ENCODE assay signal across 8 cellular contexts in genomic region chr6:84685983-84686584, GRCh38.
A peak's percentile ranks its signal among the peaks of the same experiment; 100 is the strongest.
DNase-seq lines count a peak whose midpoint lies in the region; ATAC-seq and TF ChIP-seq lines count a peak whose summit lies in the region.

No MANE protein-coding gene starts in this region.

- TF ChIP-seq CTCF in GM06990 (IDR thresholded peaks at IDR 0.05; ENCODE audit: insufficient read depth, low read length, poor library complexity, severe bottlenecking), result peak; percentile 75
- TF ChIP-seq CTCF in RWPE2 (IDR thresholded peaks at IDR 0.05; ENCODE audit: poor library complexity, severe bottlenecking), result peak; percentile 51

- no peak overlapping the region for H3K4me3 Mint-ChIP-seq in activated naive CD8-positive, alpha-beta T cell treated with anti-CD3 and anti-CD28 coated beads, Interleukin-2, amount 50 U/mL, for 24 hours

- H3K36me3 Mint-ChIP-seq in activated naive CD8-positive, alpha-beta T cell treated with anti-CD3 and anti-CD28 coated beads, Interleukin-2, amount 50 U/mL, for 24 hours (ENCODE audit: low read depth), result no peaks in the 10 kb centered on the region

- H3K4me1 Mint-ChIP-seq in activated naive CD8-positive, alpha-beta T cell treated with anti-CD3 and anti-CD28 coated beads, Interleukin-2, amount 50 U/mL, for 24 hours, result no peaks in the 10 kb centered on the region

- intact Hi-C loops in sciatic nerve (cut with DNase I), result no loop called here

- H3K27me3 Mint-ChIP-seq in activated naive CD8-positive, alpha-beta T cell treated with anti-CD3 and anti-CD28 coated beads, Interleukin-2, amount 50 U/mL, for 24 hours, result no peaks in the 10 kb centered on the region

- ATAC-seq in HG02885 (IDR thresholded peaks at IDR 0.05; ENCODE audit: poor library complexity, unreplicated experiment) (peak; percentile 77), RWPE2 (ENCODE audit: low read depth) (no peak), sciatic nerve (no peak)
- ATAC-seq in activated naive CD8-positive, alpha-beta T cell treated with anti-CD3 and anti-CD28 coated beads, Interleukin-2, amount 50 U/mL, for 24 hours, result no peak

- H3K9me3 ChIP-seq in RWPE2 (ENCODE audit: severe bottlenecking), result no peaks in the 10 kb centered on the region

- H3K4me1 ChIP-seq in RWPE2 (ENCODE audit: insufficient read depth, poor library complexity, severe bottlenecking), result no peaks in the 10 kb centered on the region

- peaks cover 5% of the 10 kb centered on the region for H3K9me3 Mint-ChIP-seq in activated naive CD8-positive, alpha-beta T cell treated with anti-CD3 and anti-CD28 coated beads, Interleukin-2, amount 50 U/mL, for 24 hours

- H3K27me3 ChIP-seq in GM06990 (replicated peaks; ENCODE audit: control insufficient read depth, insufficient read depth, low read length), result no peaks in the 10 kb centered on the region
- no peaks in the 10 kb centered on the region for H3K27me3 ChIP-seq in RWPE2 (ENCODE audit: insufficient read depth, poor library complexity, severe bottlenecking)

- H3K36me3 ChIP-seq in GM06990 (ENCODE audit: control insufficient read depth, insufficient read depth, low read length) (no peaks in the 10 kb centered on the region), RWPE2 (ENCODE audit: low read depth) (no peaks in the 10 kb centered on the region)

- H3K4me3 ChIP-seq in GM06990 (replicated peaks; ENCODE audit: low read depth, low read length) (no peak overlapping the region), RWPE2 (ENCODE audit: severe bottlenecking) (no peak overlapping the region)

- DNase-seq in GM06990 (ENCODE audit: extremely low read depth, insufficient read length) (peak; percentile 6), RWPE2 (ENCODE audit: low spot score) (no peak), iPS-NIHi11 (ENCODE audit: low spot score) (peak; percentile 37), SHP77 treated with DMSO at 0.1 percent for 48 hours (lab: John Stamatoyannopoulos, UW) (no peak), epidermal melanocyte (ENCODE audit: insufficient read length, low spot score) (no peak), sciatic nerve (ENCODE audit: low spot score) (no peak)
- DNase-seq in activated naive CD8-positive, alpha-beta T cell treated with anti-CD3 and anti-CD28 coated beads, Interleukin-2, amount 50 U/mL, for 24 hours, result no peak

- no peak overlapping the region for H3K27ac ChIP-seq in RWPE2 (ENCODE audit: poor library complexity, severe bottlenecking)

- no peak overlapping the region for H3K27ac Mint-ChIP-seq in activated naive CD8-positive, alpha-beta T cell treated with anti-CD3 and anti-CD28 coated beads, Interleukin-2, amount 50 U/mL, for 24 hours

Comparison
In these comparisons a context has a peak if more than half of its experiments do, and no peak if none do; other contexts are left out.
1. DNase-seq: peak in GM06990 (single experiment) and iPS-NIHi11 (single experiment); none in RWPE2 (single experiment), SHP77 treated with DMSO at 0.1 percent for 48 hours (single experiment), epidermal melanocyte (single experiment), sciatic nerve (single experiment) and activated naive CD8-positive, alpha-beta T cell treated with anti-CD3 and anti-CD28 coated beads, Interleukin-2, amount 50 U/mL, for 24 hours (single experiment).